Comparison of ENCODE assay signal across 10 cellular contexts in genomic region chrX:151153086-151153485, GRCh38. TPM values are rescaled to one million over a fixed set of nuclear protein-coding genes. Genes with fewer than 3 reads are reported as not detected.
DNase-seq lines count a peak whose midpoint lies in the region; ATAC-seq and TF ChIP-seq lines count a peak whose summit lies in the region.
"Had no signal": no experiment of that assay in that cellular context is flagged by ENCODE, and none has a peak within 500 bp of the region (broad histone marks: within the 10 kb centered on the region; RNA-seq: fewer than 3 reads in every experiment).

No MANE protein-coding gene starts in this region.

- intact Hi-C loops in PC-3 (cut with micrococcal nuclease) (loop anchor here (5.0 kb wide), 1 partner anchor 1669 kb away; no protein-coding TSS in a partner anchor), lower leg skin (cut with DNase I; ENCODE audit: low total_unique reads) (no loop called here)

- H3K27me3 ChIP-seq in PC-3 (ENCODE audit: low read length), result peaks cover 20% of the 10 kb centered on the region; the same call in 1 of the 2 replicates

- DNase-seq in NCI-H2107 treated with DMSO at 0.1 percent for 48 hours (lab: John Stamatoyannopoulos, UW; ENCODE audit: unreplicated experiment) (peak; percentile 4), NCI-H2107 (lab: John Stamatoyannopoulos, UW) (no peak), PC-3 (peak; percentile 74), fibroblast of gingiva (ENCODE audit: low read depth) (peak; percentile 2), retinal pigment epithelial cell (ENCODE audit: low read depth) (no peak), lower leg skin (ENCODE audit: low spot score in 2 of 2) (no peak)
- DNase-seq in activated naive CD4-positive, alpha-beta T cell treated with anti-CD3 and anti-CD28 coated beads, Interleukin-2, amount 50 U/mL, for 16 hours, result no peak
- DNase-seq: cortex of kidney had no signal

- H3K4me3 ChIP-seq in PC-3 (ENCODE audit: low read length) (no peak overlapping the region), retinal pigment epithelial cell (ENCODE audit: low read length) (no peak overlapping the region), lower leg skin (ENCODE audit: low read depth, poor library complexity, severe bottlenecking) (no peak overlapping the region)
- H3K4me3 ChIP-seq: BLaER1 had no signal

- no peak for TF ChIP-seq POLR2A in lower leg skin (IDR thresholded peaks at IDR 0.05)

- H2AFZ ChIP-seq in PC-3 (ENCODE audit: low read length), result no peak overlapping the region

- TF ChIP-seq CTCF in PC-3 (conservative IDR thresholded peaks at IDR 0.05; ENCODE audit: low read depth, low read length), result peak; percentile 46
- TF ChIP-seq CTCF in retinal pigment epithelial cell (conservative IDR thresholded peaks at IDR 0.05; ENCODE audit: low read depth, low read length), result peak; percentile 45
- TF ChIP-seq CTCF in lower leg skin (IDR thresholded peaks at IDR 0.05), result no peak

- POLR2A ChIA-PET in PC-3 (lab: Charles Lee; ENCODE audit: unreplicated experiment), result no interaction called here

- H3K9me3 ChIP-seq in PC-3 (ENCODE audit: low read length), result no peaks in the 10 kb centered on the region
- H3K9me3 ChIP-seq: BLaER1 had no signal

- no peak overlapping the region for H3K27ac ChIP-seq in PC-3 (ENCODE audit: low read length)
- H3K27ac ChIP-seq: BLaER1 had no signal

- no peak overlapping the region for H3K9ac ChIP-seq in PC-3 (ENCODE audit: low read length)
- H3K9ac ChIP-seq: BLaER1 had no signal

- BruUV-seq in PC-3 (replicated peaks; lab: Mats Ljungman, UMichigan), result no TSS peak

- no peaks in the 10 kb centered on the region for H3K36me3 ChIP-seq in PC-3 (ENCODE audit: low read depth, low read length)
- H3K36me3 ChIP-seq: BLaER1 had no signal

- no peaks in the 10 kb centered on the region for H3K79me2 ChIP-seq in PC-3 (ENCODE audit: low read length)

- CTCF ChIA-PET in PC-3 (lab: Charles Lee), result no interaction called here

- H3K4me2 ChIP-seq in PC-3 (ENCODE audit: low read length), result no peak overlapping the region
- H3K4me2 ChIP-seq: BLaER1 had no signal

- ATAC-seq in PC-3, result peak; percentile 57
- ATAC-seq in GM21515 (IDR thresholded peaks at IDR 0.05; ENCODE audit: unreplicated experiment), result no peak

- no peaks in the 10 kb centered on the region for H3K4me1 ChIP-seq in PC-3 (ENCODE audit: insufficient read depth, low read length)
- H3K4me1 ChIP-seq: BLaER1 had no signal

- no peaks in the 10 kb centered on the region for H3K9me2 ChIP-seq in PC-3 (replicated peaks; ENCODE audit: low read length)

- WGBS in lower leg skin, 2 donors, result 3 to 23% methylated on average over 8 to 9 of the region's 9 CpGs

- H4K20me1 ChIP-seq in PC-3 (ENCODE audit: low read length), result no peaks in the 10 kb centered on the region
- H4K20me1 ChIP-seq: BLaER1 had no signal

- H3F3A ChIP-seq in PC-3 (ENCODE audit: low read length, unreplicated experiment), result no peaks in the 10 kb centered on the region

RNA-seq across cellular contexts. Expression of gene GPR50, which starts 23.3 kb away (rescaled TPM):
- total RNA-seq in PC-3 (2014; rRNA removed) (not detected in 2 replicates), lower leg skin (under 1 TPM in 2 of 4 donors, not detected in 2; 0.23 to 0.25 TPM)

Comparison
In these comparisons a context has a peak if more than half of its experiments do, and no peak if none do; other contexts are left out.
1. DNase-seq: peak in NCI-H2107 treated with DMSO at 0.1 percent for 48 hours (single experiment), PC-3 (single experiment) and fibroblast of gingiva (single experiment); none in NCI-H2107 (single experiment), retinal pigment epithelial cell (single experiment), lower leg skin (0 of 2) and activated naive CD4-positive, alpha-beta T cell treated with anti-CD3 and anti-CD28 coated beads, Interleukin-2, amount 50 U/mL, for 16 hours (single experiment).
2. CTCF ChIP-seq: peak in PC-3 (single experiment) and retinal pigment epithelial cell (single experiment); none in lower leg skin (0 of 3).